ENCODE assay signal across 8 cellular contexts in genomic region chr9:6758418-6759113, GRCh38. TPM values are rescaled to one million over a fixed set of nuclear protein-coding genes. Genes with fewer than 3 reads are reported as not detected.
DNase-seq lines count a peak whose midpoint lies in the region; ATAC-seq, FAIRE-seq and TF ChIP-seq lines count a peak whose summit lies in the region.

No MANE protein-coding gene starts in this region.

- no peaks in the 10 kb centered on the region for H3K27me3 ChIP-seq in small intestine (ENCODE audit: control insufficient read depth in 2 of 2, insufficient read depth in 2 of 2, low read length in 2 of 2)

- no peaks in the 10 kb centered on the region for H3K9me3 ChIP-seq in small intestine (ENCODE audit: control insufficient read depth, low read depth)

- H3K4me1 Mint-ChIP-seq in brain = peaks cover 29% of the 10 kb centered on the region

- WGBS in small intestine, 3 donors = 0% methylated on average over 52 of the region's 52 CpGs

- peaks cover 0 to 2% of the 10 kb centered on the region in 2 donors for H3K4me1 ChIP-seq in small intestine (ENCODE audit: control insufficient read depth in 2 of 2, insufficient read depth in 1 of 2, low read depth in 1 of 2, low read length in 1 of 2)

- TF ChIP-seq CTCF in brain (conservative IDR thresholded peaks at IDR 0.05) = no peak

- H3K9me3 Mint-ChIP-seq in brain = peaks cover 0 to 6% (median 4%) of the 10 kb centered on the region in 5 experiments

- peaks cover 10% of the 10 kb centered on the region for H3K27me3 Mint-ChIP-seq in brain

- peaks cover 11% of the 10 kb centered on the region for H3K36me3 Mint-ChIP-seq in brain

- H3K36me3 ChIP-seq in small intestine (ENCODE audit: control insufficient read depth in 2 of 2, insufficient read depth in 2 of 2, low read length in 2 of 2) = no peaks in the 10 kb centered on the region

- DNase-seq in DMS 273 treated with DMSO at 0.1 percent for 48 hours (lab: John Stamatoyannopoulos, UW) = peak; percentile 51
- peak; percentile 33 for DNase-seq in HPDE6-E6E7 (ENCODE audit: extremely low spot score)
- peak; percentile 48 for DNase-seq in T-helper 9 cell
- peak; percentile 32 for DNase-seq in iPS-NIHi11 (ENCODE audit: low spot score)
- peak; percentile 65 for DNase-seq in small intestine

- H3K4me3 ChIP-seq in small intestine (ENCODE audit: low read depth in 1 of 2, low read length in 2 of 2) = peak overlapping the region; percentile 81 to 92

- ATAC-seq in GM19455 (IDR thresholded peaks at IDR 0.05; ENCODE audit: unreplicated experiment) = peak; percentile 17
- ATAC-seq in HG03469 (IDR thresholded peaks at IDR 0.05; ENCODE audit: unreplicated experiment) = no peak

- peak overlapping the region; percentile 73 to 97 (median 96) for H3K27ac Mint-ChIP-seq in brain

- FAIRE-seq in small intestine (lab: Jason Lieb, UNC) = no peak

- peak overlapping the region; percentile 96 to 99 (median 98) for H3K4me3 Mint-ChIP-seq in brain

- H3K27ac ChIP-seq in small intestine (ENCODE audit: low read depth in 1 of 2, low read length in 1 of 2) = peak overlapping the region; percentile 98

RNA-seq across cellular contexts. Expression of gene KDM4C, which starts 0.8 kb away (rescaled TPM):
- polyA plus RNA-seq in brain (ENCODE audit: insufficient read depth, low read depth, low replicate concordance) (9.6 TPM), small intestine (10 to 100 TPM; 12.6 to 23.3 (median 14.6) TPM)
